In genomic region chr5:170267431-170268152, GRCh38 we compare ENCODE assay signal across 8 cellular contexts. TPM values are rescaled to one million over a fixed set of nuclear protein-coding genes. Genes with fewer than 3 reads are reported as not detected.
DNase-seq lines count a peak whose midpoint lies in the region; ATAC-seq and TF ChIP-seq lines count a peak whose summit lies in the region.

No MANE protein-coding gene starts in this region.

- no peaks in the 10 kb centered on the region for H3K27me3 ChIP-seq in DND-41 (ENCODE audit: insufficient read depth, low read length, poor library complexity)
- H3K27me3 ChIP-seq in Karpas-422 (ENCODE audit: low read length), result no peaks in the 10 kb centered on the region
- no peaks in the 10 kb centered on the region for H3K27me3 ChIP-seq in rectal smooth muscle tissue (ENCODE audit: control insufficient read depth, insufficient read depth, low read length)

- H3K27ac ChIP-seq in DND-41 (ENCODE audit: low read length) (peak overlapping the region; percentile 25), Karpas-422 (ENCODE audit: low read length) (peak overlapping the region; percentile 88), rectal smooth muscle tissue (ENCODE audit: low read depth, low read length) (no peak overlapping the region)

- no peaks in the 10 kb centered on the region for H3K9me3 Mint-ChIP-seq in activated naive CD4-positive, alpha-beta T cell treated with anti-CD3 and anti-CD28 coated beads, Interleukin-2, amount 50 U/mL, for 24 hours

- H3K36me3 Mint-ChIP-seq in activated naive CD4-positive, alpha-beta T cell treated with anti-CD3 and anti-CD28 coated beads, Interleukin-2, amount 50 U/mL, for 24 hours, result peaks cover 29% of the 10 kb centered on the region

- no peaks in the 10 kb centered on the region for H3K9me2 ChIP-seq in Karpas-422 (replicated peaks; ENCODE audit: insufficient read depth, low read length)

- H3K4me3 ChIP-seq in DND-41 (ENCODE audit: low read depth in 1 of 2, low read length in 2 of 2) (no peak overlapping the region), Karpas-422 (ENCODE audit: low read length) (peak overlapping the region; percentile 52), rectal smooth muscle tissue (ENCODE audit: low read length) (no peak overlapping the region)

- H3K27ac Mint-ChIP-seq in activated naive CD4-positive, alpha-beta T cell treated with anti-CD3 and anti-CD28 coated beads, Interleukin-2, amount 50 U/mL, for 24 hours, result peak overlapping the region; percentile 87

- intact Hi-C loops in Right ventricle myocardium superior (cut with DNase I), result loop anchor here (5.0 kb wide), 1 partner anchor 155 kb away; no protein-coding TSS in a partner anchor

- ATAC-seq in DND-41 (ENCODE audit: insufficient read depth, low read depth) (peak; percentile 81), GM21717 (IDR thresholded peaks at IDR 0.05; ENCODE audit: unreplicated experiment) (peak; percentile 83), Right ventricle myocardium superior (ENCODE audit: poor library complexity) (peak; percentile 82), HG03521 (IDR thresholded peaks at IDR 0.05; ENCODE audit: unreplicated experiment) (no peak)

- peak; percentile 81 for TF ChIP-seq CTCF in DND-41 (IDR thresholded peaks at IDR 0.05; ENCODE audit: borderline replicate concordance, extremely low read depth, low read length, poor library complexity, severe bottlenecking)

- no peaks in the 10 kb centered on the region for H3K4me1 ChIP-seq in DND-41 (ENCODE audit: insufficient read depth, low read length)
- peaks cover 68% of the 10 kb centered on the region for H3K4me1 ChIP-seq in Karpas-422 (ENCODE audit: low read length)
- no peaks in the 10 kb centered on the region for H3K4me1 ChIP-seq in rectal smooth muscle tissue (ENCODE audit: control insufficient read depth, insufficient read depth, low read length)

- DNase-seq in DND-41 (peak; percentile 71), Karpas-422 (peak; percentile 96), SK-N-DZ (ENCODE audit: low spot score) (peak; percentile 56), Right ventricle myocardium superior (peak; percentile 79)

- no peak overlapping the region for H3K9ac ChIP-seq in DND-41 (ENCODE audit: low read depth, low read length)
- H3K9ac ChIP-seq in Karpas-422 (ENCODE audit: low read length), result peak overlapping the region; percentile 57
- H3K9ac ChIP-seq in rectal smooth muscle tissue (ENCODE audit: low read length), result peak overlapping the region; percentile 7

- no peaks in the 10 kb centered on the region for H3K27me3 Mint-ChIP-seq in activated naive CD4-positive, alpha-beta T cell treated with anti-CD3 and anti-CD28 coated beads, Interleukin-2, amount 50 U/mL, for 24 hours

- H3K79me2 ChIP-seq in DND-41 (ENCODE audit: insufficient read depth, low read length) (no peaks in the 10 kb centered on the region), Karpas-422 (ENCODE audit: low read length) (no peaks in the 10 kb centered on the region)

- H3K4me1 Mint-ChIP-seq in activated naive CD4-positive, alpha-beta T cell treated with anti-CD3 and anti-CD28 coated beads, Interleukin-2, amount 50 U/mL, for 24 hours, result peaks cover 90% of the 10 kb centered on the region

- no peaks in the 10 kb centered on the region for H3K9me3 ChIP-seq in DND-41 (ENCODE audit: insufficient read depth, low read length, severe bottlenecking)
- no peaks in the 10 kb centered on the region for H3K9me3 ChIP-seq in Karpas-422 (ENCODE audit: low read length)

- no peak overlapping the region for H3K4me2 ChIP-seq in DND-41 (ENCODE audit: insufficient read depth, low read length)
- peak overlapping the region; percentile 76 for H3K4me2 ChIP-seq in Karpas-422 (ENCODE audit: low read depth, low read length, poor library complexity, severe bottlenecking)

- H2AFZ ChIP-seq in DND-41 (ENCODE audit: low read depth, low read length) (no peak overlapping the region), Karpas-422 (ENCODE audit: low read length) (peak overlapping the region; percentile 87; the same call in 1 of the 2 replicates)

- H3K36me3 ChIP-seq in DND-41 (ENCODE audit: insufficient read depth, low read length), result peaks cover 92% of the 10 kb centered on the region
- H3K36me3 ChIP-seq in Karpas-422 (ENCODE audit: insufficient read depth, low read length), result no peaks in the 10 kb centered on the region
- H3K36me3 ChIP-seq in rectal smooth muscle tissue (ENCODE audit: control insufficient read depth, insufficient read depth, low read length), result no peaks in the 10 kb centered on the region

- H3K4me3 Mint-ChIP-seq in activated naive CD4-positive, alpha-beta T cell treated with anti-CD3 and anti-CD28 coated beads, Interleukin-2, amount 50 U/mL, for 24 hours, result peak overlapping the region; percentile 73

- no peaks in the 10 kb centered on the region for H4K20me1 ChIP-seq in DND-41 (ENCODE audit: insufficient read depth, low read length)
- no peaks in the 10 kb centered on the region for H4K20me1 ChIP-seq in Karpas-422 (ENCODE audit: insufficient read depth, low read depth, low read length)

RNA-seq across cellular contexts. Expression of gene LCP2, which starts 30.0 kb away (rescaled TPM):
- 0.22 and 0.82 TPM in 2 replicates for total RNA-seq in Karpas-422 (2014; rRNA removed; shearing (Covaris generic); ENCODE audit: low replicate concordance)
- polyA plus RNA-seq in SK-N-DZ (2014; cell fraction: cytosol; rRNA removed), result not detected in 2 replicates
- polyA plus RNA-seq in SK-N-DZ (2014; cell fraction: nucleus; rRNA removed), result not detected in 2 replicates
- 6.7 TPM for total RNA-seq in Right ventricle myocardium superior

RNA-seq across cellular contexts. Expression of gene C5orf58, which starts 34.8 kb away (rescaled TPM):
- total RNA-seq in Karpas-422 (2014; rRNA removed; shearing (Covaris generic); ENCODE audit: low replicate concordance), result 7.8 TPM in 1 of 2 replicates, not detected in the other
- not detected in 2 replicates for polyA plus RNA-seq in SK-N-DZ (2014; cell fraction: cytosol; rRNA removed)
- polyA plus RNA-seq in SK-N-DZ (2014; cell fraction: nucleus; rRNA removed), result not detected in 2 replicates
- 0.65 TPM for total RNA-seq in Right ventricle myocardium superior
